10 cellular contexts compared by ENCODE assay signal in the genomic region with DNA sequence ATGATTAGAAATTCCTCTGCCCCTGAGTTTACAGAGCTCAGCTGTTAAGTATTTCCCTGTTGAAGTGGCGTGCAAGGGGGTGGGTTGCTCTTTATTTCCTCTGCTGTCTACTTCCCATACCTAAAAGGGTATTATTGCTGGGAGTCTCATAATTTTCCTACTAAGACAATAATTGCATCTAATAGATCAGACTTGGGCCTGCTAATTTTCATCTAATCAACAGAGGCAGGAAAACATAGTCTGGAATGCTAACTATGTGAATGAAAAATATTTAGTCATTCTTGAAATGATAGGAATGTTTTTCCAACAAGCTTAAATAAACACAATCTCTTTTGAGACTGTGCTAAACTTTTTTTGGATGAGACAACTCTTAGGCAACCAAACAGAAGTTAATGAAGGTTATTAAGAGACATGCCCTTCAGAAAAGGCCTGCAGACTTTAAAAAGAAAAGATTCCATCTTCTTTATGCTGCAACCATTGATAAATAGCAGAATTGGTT.
DNase-seq lines count a peak whose midpoint lies in the region; ATAC-seq and TF ChIP-seq lines count a peak whose summit lies in the region.
"Had no signal": no experiment of that assay in that cellular context is flagged by ENCODE, and none has a peak within 500 bp of the region (broad histone marks: within the 10 kb centered on the region; RNA-seq: fewer than 3 reads in every experiment).

No MANE protein-coding gene starts in this region.

- peaks cover 22% of the 10 kb centered on the region for H3K4me1 Mint-ChIP-seq in nephron

- ATAC-seq in RWPE2 (ENCODE audit: low read depth), result peak; percentile 54

- H3K4me3 ChIP-seq in AG10803 (ENCODE audit: low read length), result no peak overlapping the region
- no peak overlapping the region for H3K4me3 ChIP-seq in RWPE2 (ENCODE audit: severe bottlenecking)
- no peak overlapping the region for H3K4me3 ChIP-seq in fibroblast of lung (replicated peaks in 1 of 4; ENCODE audit: control extremely low read depth in 1 of 4, insufficient read depth in 1 of 4, low read depth in 3 of 4, low read length in 4 of 4)

- H2AFZ ChIP-seq in fibroblast of lung (ENCODE audit: low read length), result no peak overlapping the region

- H3K27ac ChIP-seq in RWPE2 (ENCODE audit: poor library complexity, severe bottlenecking), result peak overlapping the region; percentile 97
- H3K27ac ChIP-seq in fibroblast of lung (ENCODE audit: insufficient read depth, low read length), result peak overlapping the region; percentile 92

- H3K36me3 ChIP-seq in RWPE2 (ENCODE audit: low read depth) (peaks cover 90% of the 10 kb centered on the region), fibroblast of lung (ENCODE audit: control insufficient read depth, insufficient read depth, low read length) (peaks cover 20% of the 10 kb centered on the region)

- no peaks in the 10 kb centered on the region for H3K27me3 Mint-ChIP-seq in nephron (ENCODE audit: low read depth)

- no peak overlapping the region for H3K4me3 Mint-ChIP-seq in nephron

- peaks cover 56% of the 10 kb centered on the region for H3K79me2 ChIP-seq in fibroblast of lung (ENCODE audit: control insufficient read depth, insufficient read depth, low read length)

- H4K20me1 ChIP-seq in fibroblast of lung (ENCODE audit: control insufficient read depth, extremely low read depth, insufficient read depth, low read length), result no peaks in the 10 kb centered on the region

- H3K4me2 ChIP-seq in fibroblast of lung (ENCODE audit: extremely low read depth, insufficient read depth, low read length), result peak overlapping the region; percentile 46

- H3K27me3 ChIP-seq in RWPE2 (ENCODE audit: insufficient read depth, poor library complexity, severe bottlenecking) (no peaks in the 10 kb centered on the region), fibroblast of lung (ENCODE audit: control insufficient read depth, insufficient read depth, low read length) (no peaks in the 10 kb centered on the region)

- H3K4me1 ChIP-seq in RWPE2 (ENCODE audit: insufficient read depth, poor library complexity, severe bottlenecking) (peaks cover 78% of the 10 kb centered on the region), fibroblast of lung (ENCODE audit: control insufficient read depth, extremely low read depth, insufficient read depth, low read length) (peaks cover 71% of the 10 kb centered on the region)

- peaks cover 36% of the 10 kb centered on the region for H3K36me3 Mint-ChIP-seq in nephron (ENCODE audit: low read depth)

- peak overlapping the region; percentile 60 to 87 (median 69) for H3K27ac Mint-ChIP-seq in nephron

- no peaks in the 10 kb centered on the region for H3K9me3 Mint-ChIP-seq in nephron

- H3K9ac ChIP-seq in fibroblast of lung (ENCODE audit: insufficient read depth, low read length), result peak overlapping the region; percentile 50

- TF ChIP-seq CTCF in AG10803 (conservative IDR thresholded peaks at IDR 0.05; ENCODE audit: low read length) (no peak), RWPE2 (IDR thresholded peaks at IDR 0.05; ENCODE audit: poor library complexity, severe bottlenecking) (no peak), fibroblast of lung (conservative IDR thresholded peaks at IDR 0.05 in 1 of 2, IDR thresholded peaks at IDR 0.05 in 1 of 2; ENCODE audit: low read depth in 1 of 2, low read length in 2 of 2) (no peak), nephron (IDR thresholded peaks at IDR 0.05; ENCODE audit: unreplicated experiment in 3 of 3) (no peak)

- H3K9me3 ChIP-seq in RWPE2 (ENCODE audit: severe bottlenecking) (no peaks in the 10 kb centered on the region), fibroblast of lung (ENCODE audit: control insufficient read depth, insufficient read depth, low read depth, low read length) (no peaks in the 10 kb centered on the region)

- DNase-seq in AG10803 (ENCODE audit: low read depth), result peak; percentile 89
- no peak for DNase-seq in RWPE2 (ENCODE audit: low spot score)
- peak; percentile 74 to 91 for DNase-seq in fibroblast of lung (ENCODE audit: low read depth in 2 of 2)
- no peak for DNase-seq in NCI-H146 (lab: John Stamatoyannopoulos, UW)
- DNase-seq in NCI-H1694 (lab: John Stamatoyannopoulos, UW), result no peak
- no peak for DNase-seq in stimulated activated CD4-positive, alpha-beta T cell treated with anti-CD3 and anti-CD28 coated beads, Interleukin-1b, Interleukin-23, amount 100 ng/mL, for 48 hours
- no peak for DNase-seq in NCI-H1417 (lab: John Stamatoyannopoulos, UW)
- DNase-seq: COR-L47, islet precursor cell had no signal

Comparison
In these comparisons a context has a peak if more than half of its experiments do, and no peak if none do; other contexts are left out.
1. DNase-seq: peak in AG10803 (single experiment) and fibroblast of lung (2 of 2); none in RWPE2 (single experiment), NCI-H146 (single experiment), NCI-H1694 (single experiment), stimulated activated CD4-positive, alpha-beta T cell treated with anti-CD3 and anti-CD28 coated beads, Interleukin-1b, Interleukin-23, amount 100 ng/mL, for 48 hours (single experiment) and NCI-H1417 (0 of 3).